ENCODE assay signal across 19 cellular contexts in genomic region chr16:77805403-77805802, GRCh38. TPM values are rescaled to one million over a fixed set of nuclear protein-coding genes. Genes with fewer than 3 reads are reported as not detected.
A peak's percentile ranks its signal among the peaks of the same experiment; 100 is the strongest.
DNase-seq lines count a peak whose midpoint lies in the region; ATAC-seq and TF ChIP-seq lines count a peak whose summit lies in the region.
"Had no signal": no experiment of that assay in that cellular context is flagged by ENCODE, and none has a peak within 500 bp of the region (broad histone marks: within the 10 kb centered on the region; RNA-seq: fewer than 3 reads in every experiment).

No MANE protein-coding gene starts in this region.

- H3K79me2 ChIP-seq in SK-N-SH (ENCODE audit: insufficient read depth), result peaks cover 12% of the 10 kb centered on the region; the same call in 1 of the 2 replicates

- no peak overlapping the region for H2AFZ ChIP-seq in SK-N-SH (ENCODE audit: low read depth)

- POLR2A ChIA-PET in SK-N-SH (lab: Yijun Ruan, JAX), result no interaction called here

- no peak overlapping the region for H3K4me2 ChIP-seq in SK-N-SH
- H3K4me2 ChIP-seq: A549 had no signal

- TF ChIP-seq CTCF in SK-N-SH (IDR thresholded peaks at IDR 0.05) (no peak), ascending aorta (IDR thresholded peaks at IDR 0.05) (no peak), thoracic aorta (IDR thresholded peaks at IDR 0.05) (no peak)

- no peak overlapping the region for H3K9ac ChIP-seq in SK-N-SH

- no peaks in the 10 kb centered on the region for H3F3A ChIP-seq in SK-N-SH (replicated peaks; ENCODE audit: insufficient read depth)

- no peak for ATAC-seq in SK-N-SH treated with all-trans-retinoic acid at 6 μM for 48 hours
- ATAC-seq in left cardiac atrium, result peak; percentile 41 to 74
- ATAC-seq in thoracic aorta (ENCODE audit: insufficient number of reproducible peaks, low FRiP score, low read depth), result no peak
- ATAC-seq: A549 had no signal

- no peaks in the 10 kb centered on the region for H3K27me3 ChIP-seq in SK-N-SH (ENCODE audit: insufficient read depth)
- no peaks in the 10 kb centered on the region for H3K27me3 ChIP-seq in ascending aorta
- H3K27me3 ChIP-seq in thoracic aorta (replicated peaks; ENCODE audit: insufficient read depth), result no peaks in the 10 kb centered on the region

- CTCF ChIA-PET in SK-N-SH (lab: Yijun Ruan, JAX), result interaction anchor here (0.6 kb wide), 1 partner anchor 300 kb away, joined by 3 read pairs; no protein-coding TSS in a partner anchor

- intact Hi-C loops in ascending aorta (cut with DNase I), result no loop called here
- intact Hi-C loops in left cardiac atrium (cut with DNase I), result no loop called here

- no peak for TF ChIP-seq EP300 in SK-N-SH (IDR thresholded peaks at IDR 0.05; ENCODE audit: borderline replicate concordance in 1 of 2, low read depth in 1 of 2, low read length in 1 of 2)

- no peaks in the 10 kb centered on the region for H3K9me3 ChIP-seq in SK-N-SH
- H3K9me3 ChIP-seq in ascending aorta, result no peaks in the 10 kb centered on the region
- no peaks in the 10 kb centered on the region for H3K9me3 ChIP-seq in thoracic aorta

- H3K9me2 ChIP-seq in SK-N-SH, result no peaks in the 10 kb centered on the region

- H3K4me1 ChIP-seq in SK-N-SH (ENCODE audit: control insufficient read depth in 1 of 2, insufficient read depth in 2 of 2, low read depth in 1 of 2, low read length in 1 of 2) (peaks cover 0 to 3% of the 10 kb centered on the region in 2 experiments; a peak in 1 of 4 replicates), ascending aorta (peaks cover 0 to 17% of the 10 kb centered on the region in 2 donors), thoracic aorta (ENCODE audit: control insufficient read depth in 1 of 2, low read depth in 2 of 2) (peaks cover 0 to 23% of the 10 kb centered on the region in 2 donors)
- H3K4me1 ChIP-seq: A549 had no signal

- no peak for TF ChIP-seq RAD21 in SK-N-SH (IDR thresholded peaks at IDR 0.05; ENCODE audit: low read length)

- H4K20me1 ChIP-seq in SK-N-SH (ENCODE audit: insufficient read depth), result no peaks in the 10 kb centered on the region

- H3K27ac ChIP-seq in SK-N-SH (ENCODE audit: low read depth in 2 of 2, low read length in 1 of 2), result no peak overlapping the region; a peak in 1 of 4 replicates
- peak overlapping the region; percentile 56 to 81 for H3K27ac ChIP-seq in ascending aorta
- no peak overlapping the region for H3K27ac ChIP-seq in thoracic aorta
- H3K27ac ChIP-seq: A549, C4-2B, RWPE1 had no signal

- no peaks in the 10 kb centered on the region for H3K36me3 ChIP-seq in SK-N-SH (replicated peaks in 1 of 2; ENCODE audit: control insufficient read depth in 1 of 2, insufficient read depth in 2 of 2, low read length in 1 of 2)
- no peaks in the 10 kb centered on the region for H3K36me3 ChIP-seq in ascending aorta
- H3K36me3 ChIP-seq in thoracic aorta, result no peaks in the 10 kb centered on the region

- WGBS in SK-N-SH (ENCODE audit: low lambda C conversion rate), result 67% methylated on average over 10 of the region's 10 CpGs

- DNase-seq in SK-N-SH (peak; percentile 34), ascending aorta (ENCODE audit: low spot score in 2 of 2) (peak in 1 of 2 donors; percentile 71), left cardiac atrium (peak; percentile 39), thoracic aorta (ENCODE audit: low spot score) (no peak), NOMO-1 treated with DMSO at 0.1 percent for 48 hours (lab: John Stamatoyannopoulos, UW; ENCODE audit: unreplicated experiment) (no peak), NCI-H345 (lab: John Stamatoyannopoulos, UW) (no peak)
- no peak for DNase-seq in stimulated activated CD8-positive, alpha-beta memory T cell treated with anti-CD3 and anti-CD28 coated beads, Interleukin-4, amount 100 ng/mL, for 48 hours
- DNase-seq: GF-D8, GOT3, MM.1S, NCI-H1417 treated with DMSO at 0.1 percent for 48 hours, NCI-H2029 treated with DMSO at 0.1 percent for 48 hours, NCI-H2227 treated with DMSO at 0.1 percent for 48 hours, NCI-H526 had no signal

- H3K4me3 ChIP-seq in SK-N-SH (ENCODE audit: low read depth in 2 of 2, low read length in 1 of 2), result no peak overlapping the region
- peak overlapping the region; percentile 2 to 40 for H3K4me3 ChIP-seq in ascending aorta
- H3K4me3 ChIP-seq in thoracic aorta, result peak overlapping the region; percentile 44
- H3K4me3 ChIP-seq: A549 had no signal

TF ChIP-seq in SK-N-SH, 30 proteins besides CTCF, POLR2A, EP300 and RAD21:
- TF ChIP-seq EZH2phosphoT487 (IDR thresholded peaks at IDR 0.05; ENCODE audit: borderline replicate concordance, low read depth) (no peak), CHD2 (IDR thresholded peaks at IDR 0.05; ENCODE audit: low read length, partially characterized antibody) (no peak), MEF2A (IDR thresholded peaks at IDR 0.05; ENCODE audit: borderline replicate concordance, low read depth) (no peak)

TF ChIP-seq in SK-N-SH treated with all-trans-retinoic acid at 6 μM for 48 hours, 23 proteins besides CTCF, POLR2A, EP300 and RAD21:
- TF ChIP-seq ARNTL (CRISPR knock-in tag; IDR thresholded peaks at IDR 0.05; ENCODE audit: borderline replicate concordance, low read depth) (no peak), ZNF565 (CRISPR knock-in tag; conservative IDR thresholded peaks at IDR 0.05; ENCODE audit: low read depth) (no peak)

RNA-seq across cellular contexts. Expression of gene VAT1L, which starts 17.0 kb away (rescaled TPM):
- polyA plus RNA-seq in SK-N-SH (2012; rRNA removed), result 52.5 and 62.2 TPM in 2 replicates
- 58.9 and 65.7 TPM in 2 replicates for polyA plus RNA-seq in SK-N-SH (2012; cell fraction: cytosol; rRNA removed)
- polyA plus RNA-seq in SK-N-SH (2012; cell fraction: nucleus; rRNA removed), result 20.8 and 29.9 TPM in 2 replicates
- total RNA-seq in ascending aorta, result 12.6 TPM
- total RNA-seq in left cardiac atrium, result 10 to 100 TPM in 1 of 2 donors, 1 to 10 TPM in 1; 7.7 to 14.3 TPM
- total RNA-seq in thoracic aorta, result 10 to 100 TPM; 10.4 to 27.1 TPM
- total RNA-seq: SK-MEL-5 had no signal
- polyA plus RNA-seq: A549 had no signal

Comparison
In these comparisons a context has a peak if more than half of its experiments do, and no peak if none do; other contexts are left out.
1. DNase-seq: peak in SK-N-SH (single experiment) and left cardiac atrium (single experiment); none in thoracic aorta (single experiment), NOMO-1 treated with DMSO at 0.1 percent for 48 hours (single experiment), NCI-H345 (single experiment) and stimulated activated CD8-positive, alpha-beta memory T cell treated with anti-CD3 and anti-CD28 coated beads, Interleukin-4, amount 100 ng/mL, for 48 hours (single experiment).
2. H3K27ac ChIP-seq: peak in ascending aorta (2 of 2); none in SK-N-SH (0 of 2) and thoracic aorta (0 of 2).
3. H3K4me3 ChIP-seq: peak in ascending aorta (2 of 2) and thoracic aorta (single experiment); none in SK-N-SH (0 of 2).
4. ATAC-seq: peak in left cardiac atrium (2 of 2); none in SK-N-SH treated with all-trans-retinoic acid at 6 μM for 48 hours (single experiment) and thoracic aorta (single experiment).